33 cellular contexts compared by ENCODE assay signal in the genomic region with DNA sequence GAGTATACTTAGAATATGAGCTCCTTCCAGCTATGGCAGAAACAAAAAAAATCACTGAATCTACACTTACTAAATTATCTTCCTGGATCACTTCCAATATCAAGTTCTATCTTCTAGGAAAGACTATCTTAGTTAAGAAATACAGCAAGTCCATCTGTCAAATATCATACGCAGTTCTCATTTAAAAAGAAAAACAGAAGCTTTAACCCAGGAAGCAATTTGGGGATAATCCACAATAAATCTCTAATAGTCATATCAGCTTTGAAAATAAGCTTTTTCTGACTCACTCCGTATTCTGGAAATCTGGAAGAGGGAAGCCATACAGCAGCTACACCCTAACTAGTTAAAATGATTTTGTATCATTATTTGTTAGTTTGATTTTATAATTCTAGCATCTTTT. TPM values are rescaled to one million over a fixed set of nuclear protein-coding genes. Genes with fewer than 3 reads are reported as not detected.
"Had no signal": no experiment of that assay in that cellular context is flagged by ENCODE, and none has a peak within 500 bp of the region (broad histone marks: within the 10 kb centered on the region; RNA-seq: fewer than 3 reads in every experiment).

No MANE protein-coding gene starts in this region.

- H3K9me3 Mint-ChIP-seq: memory B cell; stimulated activated naive CD8-positive, alpha-beta T cell treated with anti-CD3 and anti-CD28 coated beads, Interleukin-15, amount 100 ng/mL, for 72 hours had no signal

- H3K4me1 Mint-ChIP-seq: nephron; stimulated activated memory B cell treated with anti-CD40 and anti-IgM and Interleukin-4, amounts not matched to agents 10 μg/mL and 1 μg/mL and 100 μg/mL, for 72 hours had no signal

- H3K4me3 ChIP-seq: heart left ventricle, left ventricle myocardium inferior, lung, mucosa of descending colon, neural progenitor cell, ovary, sigmoid colon, spleen, testis, thyroid gland, transverse colon, upper lobe of left lung, vagina had no signal

- ATAC-seq: heart left ventricle; mucosa of descending colon; naive thymus-derived CD4-positive, alpha-beta T cell; right cardiac atrium; stimulated activated memory B cell treated with anti-CD40 and anti-IgM and Interleukin-4, amounts not matched to agents 10 μg/mL and 1 μg/mL and 100 μg/mL, for 72 hours; stimulated activated naive CD8-positive, alpha-beta T cell treated with anti-CD3 and anti-CD28 coated beads, Interleukin-15, amount 100 ng/mL, for 72 hours had no signal

- H2AFZ ChIP-seq: neural progenitor cell had no signal

- H3K36me3 ChIP-seq: ovary had no signal

- H3K9ac ChIP-seq: neural progenitor cell had no signal

- H3K4me1 ChIP-seq: heart left ventricle, left ventricle myocardium inferior, neural progenitor cell, sigmoid colon, spleen, testis, thyroid gland, upper lobe of left lung, vagina had no signal

- H3K9me3 ChIP-seq: testis, thyroid gland, vagina had no signal

- DNase-seq: glutamatergic neuron; heart left ventricle; left ventricle myocardium inferior; midbrain; mucosa of descending colon; naive thymus-derived CD4-positive, alpha-beta T cell; occipital lobe; ovary; retina; right cardiac atrium; sigmoid colon; small intestine; spleen; stimulated activated CD4-positive, alpha-beta T cell treated with anti-CD3 and anti-CD28 coated beads, Interleukin-1b, Interleukin-23, amount 100 ng/mL, for 48 hours; stimulated activated CD4-positive, alpha-beta T cell treated with anti-CD3 and anti-CD28 coated beads, Interleukin-2, amount 100 ng/mL, for 48 hours; stimulated activated CD4-positive, alpha-beta T cell treated with anti-CD3 and anti-CD28 coated beads, Interleukin-4, amount 100 ng/mL, for 4 hours; stimulated activated CD8-positive, alpha-beta memory T cell treated with anti-CD3 and anti-CD28 coated beads, Interleukin-4, amount 100 ng/mL, for 48 hours; stimulated activated naive CD4-positive, alpha-beta T cell treated with Interleukin-2 at 50 U/mL for 16 hours; stimulated activated naive CD8-positive, alpha-beta T cell treated with anti-CD3 and anti-CD28 coated beads, Interleukin-15, amount 100 ng/mL, for 72 hours; substantia nigra; testis; thyroid gland; transverse colon; upper lobe of left lung had no signal

- H3K4me3 Mint-ChIP-seq: memory B cell; naive thymus-derived CD4-positive, alpha-beta T cell; nephron; neural progenitor cell; stimulated activated memory B cell treated with anti-CD40 and anti-IgM and Interleukin-4, amounts not matched to agents 10 μg/mL and 1 μg/mL and 100 μg/mL, for 72 hours; stimulated activated naive CD8-positive, alpha-beta T cell treated with anti-CD3 and anti-CD28 coated beads, Interleukin-15, amount 100 ng/mL, for 72 hours had no signal

- H3K4me2 ChIP-seq: neural progenitor cell had no signal

- H3K27ac Mint-ChIP-seq: memory B cell; progenitor cell of endocrine pancreas; stimulated activated memory B cell treated with anti-CD40 and anti-IgM and Interleukin-4, amounts not matched to agents 10 μg/mL and 1 μg/mL and 100 μg/mL, for 72 hours had no signal

- H3K27me3 Mint-ChIP-seq: memory B cell; naive thymus-derived CD4-positive, alpha-beta T cell; progenitor cell of endocrine pancreas; stimulated activated memory B cell treated with anti-CD40 and anti-IgM and Interleukin-4, amounts not matched to agents 10 μg/mL and 1 μg/mL and 100 μg/mL, for 72 hours; stimulated activated naive CD8-positive, alpha-beta T cell treated with anti-CD3 and anti-CD28 coated beads, Interleukin-15, amount 100 ng/mL, for 72 hours had no signal

- H3K27ac ChIP-seq: heart left ventricle, left ventricle myocardium inferior, neural progenitor cell, neutrophil, ovary, sigmoid colon, spleen, testis, thyroid gland, transverse colon, upper lobe of left lung, vagina had no signal

- H3K27me3 ChIP-seq: heart left ventricle, neural progenitor cell, neutrophil, ovary, sigmoid colon, spleen, testis, thyroid gland, transverse colon, upper lobe of left lung, vagina had no signal

RNA-seq across cellular contexts. Expression of a gene that starts 39.3 kb away (rescaled TPM):
- total RNA-seq: kidney epithelial cell had no signal
